ENCODE assay signal across 9 cellular contexts in genomic region chr10:96863922-96864543, GRCh38. TPM values are rescaled to one million over a fixed set of nuclear protein-coding genes. Genes with fewer than 3 reads are reported as not detected.
DNase-seq lines count a peak whose midpoint lies in the region; ATAC-seq, FAIRE-seq and TF ChIP-seq lines count a peak whose summit lies in the region.
"Had no signal": no experiment of that assay in that cellular context is flagged by ENCODE, and none has a peak within 500 bp of the region (broad histone marks: within the 10 kb centered on the region; RNA-seq: fewer than 3 reads in every experiment).

No MANE protein-coding gene starts in this region.

- H3K36me3 Mint-ChIP-seq in activated CD4-positive, alpha-beta memory T cell treated with anti-CD3 and anti-CD28 coated beads for 36 hours, result peaks cover 13% of the 10 kb centered on the region
- peaks cover 22% of the 10 kb centered on the region for H3K36me3 Mint-ChIP-seq in activated CD4-positive, alpha-beta memory T cell treated with anti-CD3 and anti-CD28 coated beads, Interleukin-2, amount 10 ng/mL, durations not matched to agents 7 days and 5 days (ENCODE audit: low read depth)

- no peaks in the 10 kb centered on the region for H3K9me2 ChIP-seq in Karpas-422 (replicated peaks; ENCODE audit: insufficient read depth, low read length)

- CTCF ChIA-PET in activated CD4-positive, alpha-beta memory T cell treated with anti-CD3 and anti-CD28 coated beads for 36 hours (lab: Charles Lee), result no interaction called here
- CTCF ChIA-PET in activated CD4-positive, alpha-beta memory T cell treated with anti-CD3 and anti-CD28 coated beads, Interleukin-2, amount 10 ng/mL, durations not matched to agents 7 days and 5 days (lab: Charles Lee), result no interaction called here

- FAIRE-seq in keratinocyte (lab: Jason Lieb, UNC), result peak; percentile 78

- peak; percentile 57 for ATAC-seq in HG03139 (IDR thresholded peaks at IDR 0.05; ENCODE audit: unreplicated experiment)

- no peaks in the 10 kb centered on the region for H3K9me1 ChIP-seq in keratinocyte (ENCODE audit: control insufficient read depth, extremely low read depth, insufficient read depth, low read length)

- no peak overlapping the region for H3K9ac ChIP-seq in keratinocyte (ENCODE audit: control insufficient read depth, extremely low read depth, insufficient read depth, low read length)
- no peak overlapping the region for H3K9ac ChIP-seq in Karpas-422 (ENCODE audit: low read length)

- peak overlapping the region; percentile 30 for H3K27ac Mint-ChIP-seq in activated CD4-positive, alpha-beta memory T cell treated with anti-CD3 and anti-CD28 coated beads for 36 hours
- H3K27ac Mint-ChIP-seq in activated CD4-positive, alpha-beta memory T cell treated with anti-CD3 and anti-CD28 coated beads, Interleukin-2, amount 10 ng/mL, durations not matched to agents 7 days and 5 days, result no peak overlapping the region

- H4K20me1 ChIP-seq in keratinocyte (ENCODE audit: control insufficient read depth, extremely low read depth, insufficient read depth, low read length) (no peaks in the 10 kb centered on the region), Karpas-422 (ENCODE audit: insufficient read depth, low read depth, low read length) (no peaks in the 10 kb centered on the region)

- peak overlapping the region; percentile 76 for H3K4me2 ChIP-seq in keratinocyte (ENCODE audit: control insufficient read depth, extremely low read depth, insufficient read depth, low read depth, low read length)
- no peak overlapping the region for H3K4me2 ChIP-seq in Karpas-422 (ENCODE audit: low read depth, low read length, poor library complexity, severe bottlenecking)

- H3K79me2 ChIP-seq in keratinocyte (ENCODE audit: control insufficient read depth, insufficient read depth, low read length) (peaks cover 78% of the 10 kb centered on the region), Karpas-422 (ENCODE audit: low read length) (peaks cover 90% of the 10 kb centered on the region)

- no peaks in the 10 kb centered on the region for H3K9me3 Mint-ChIP-seq in activated CD4-positive, alpha-beta memory T cell treated with anti-CD3 and anti-CD28 coated beads for 36 hours
- no peaks in the 10 kb centered on the region for H3K9me3 Mint-ChIP-seq in activated CD4-positive, alpha-beta memory T cell treated with anti-CD3 and anti-CD28 coated beads, Interleukin-2, amount 10 ng/mL, durations not matched to agents 7 days and 5 days

- TF ChIP-seq CTCF in keratinocyte (optimal IDR thresholded peaks at IDR 0.05 in 1 of 3, IDR thresholded peaks at IDR 0.05 in 1 of 3, conservative IDR thresholded peaks at IDR 0.05 in 1 of 3; ENCODE audit: extremely low read depth in 1 of 3, insufficient read depth in 2 of 3, low read length in 3 of 3), result no peak
- no peak for TF ChIP-seq CTCF in sigmoid colon (IDR thresholded peaks at IDR 0.05)

- H3K27me3 ChIP-seq in keratinocyte (ENCODE audit: control insufficient read depth, extremely low read depth, insufficient read depth, low read length) (no peaks in the 10 kb centered on the region), sigmoid colon (no peaks in the 10 kb centered on the region), Karpas-422 (ENCODE audit: low read length) (no peaks in the 10 kb centered on the region)

- TF ChIP-seq EP300 in sigmoid colon (IDR thresholded peaks at IDR 0.05), result no peak

- no peak overlapping the region for H3K4me3 ChIP-seq in keratinocyte (ENCODE audit: control insufficient read depth in 2 of 3, extremely low read depth in 1 of 3, insufficient read depth in 2 of 3, low read depth in 1 of 3, low read length in 3 of 3)
- no peak overlapping the region for H3K4me3 ChIP-seq in sigmoid colon
- no peak overlapping the region for H3K4me3 ChIP-seq in Karpas-422 (ENCODE audit: low read length)

- DNase-seq in activated CD4-positive, alpha-beta memory T cell treated with anti-CD3 and anti-CD28 coated beads for 36 hours, result no peak
- DNase-seq in activated CD4-positive, alpha-beta memory T cell treated with anti-CD3 and anti-CD28 coated beads, Interleukin-2, amount 10 ng/mL, durations not matched to agents 7 days and 5 days, result no peak
- peak; percentile 87 for DNase-seq in SHP77 treated with DMSO at 0.1 percent for 48 hours (lab: John Stamatoyannopoulos, UW)
- no peak for DNase-seq in keratinocyte (ENCODE audit: low read depth, low spot score)
- DNase-seq in sigmoid colon, result no peak
- DNase-seq in GF-D8 (lab: John Stamatoyannopoulos, UW), result no peak
- DNase-seq in Karpas-422, result no peak
- DNase-seq: DND-41 had no signal

- dilution Hi-C loops in keratinocyte (cut with MboI; ENCODE audit: extremely low pct_ligation_motif_present, low sequenced_read_pairs), result no loop called here

- TF ChIP-seq POLR2A in sigmoid colon (IDR thresholded peaks at IDR 0.05), result no peak

- 10 to 47% methylated on average over 3 of the region's 3 CpGs for WGBS in sigmoid colon, 2 donors

- no peaks in the 10 kb centered on the region for H3K27me3 Mint-ChIP-seq in activated CD4-positive, alpha-beta memory T cell treated with anti-CD3 and anti-CD28 coated beads for 36 hours
- no peaks in the 10 kb centered on the region for H3K27me3 Mint-ChIP-seq in activated CD4-positive, alpha-beta memory T cell treated with anti-CD3 and anti-CD28 coated beads, Interleukin-2, amount 10 ng/mL, durations not matched to agents 7 days and 5 days

- intact Hi-C loops in activated CD4-positive, alpha-beta memory T cell treated with anti-CD3 and anti-CD28 coated beads for 36 hours (cut with micrococcal nuclease), result no loop called here
- intact Hi-C loops in sigmoid colon (cut with DNase I), result no loop called here

- H3K27ac ChIP-seq in keratinocyte (ENCODE audit: control insufficient read depth, insufficient read depth, low read length) (no peak overlapping the region), sigmoid colon (peak overlapping the region in 1 of 4 donors; percentile 6), Karpas-422 (ENCODE audit: low read length) (no peak overlapping the region)

- H3K4me3 Mint-ChIP-seq in activated CD4-positive, alpha-beta memory T cell treated with anti-CD3 and anti-CD28 coated beads for 36 hours, result no peak overlapping the region
- no peak overlapping the region for H3K4me3 Mint-ChIP-seq in activated CD4-positive, alpha-beta memory T cell treated with anti-CD3 and anti-CD28 coated beads, Interleukin-2, amount 10 ng/mL, durations not matched to agents 7 days and 5 days

- peaks cover 28% of the 10 kb centered on the region for H3K4me1 Mint-ChIP-seq in activated CD4-positive, alpha-beta memory T cell treated with anti-CD3 and anti-CD28 coated beads for 36 hours (ENCODE audit: low read depth)
- H3K4me1 Mint-ChIP-seq in activated CD4-positive, alpha-beta memory T cell treated with anti-CD3 and anti-CD28 coated beads, Interleukin-2, amount 10 ng/mL, durations not matched to agents 7 days and 5 days, result peaks cover 13% of the 10 kb centered on the region

- H2AFZ ChIP-seq in keratinocyte (ENCODE audit: control insufficient read depth, low read length) (no peak overlapping the region), Karpas-422 (ENCODE audit: low read length) (no peak overlapping the region)

- H3K36me3 ChIP-seq in keratinocyte (ENCODE audit: control insufficient read depth in 2 of 2, extremely low read depth in 1 of 2, insufficient read depth in 2 of 2, low read length in 2 of 2) (peaks cover 0 to 2% of the 10 kb centered on the region in 2 experiments), sigmoid colon (no peaks in the 10 kb centered on the region), Karpas-422 (ENCODE audit: insufficient read depth, low read length) (peaks cover 4% of the 10 kb centered on the region; the same call in 1 of the 2 replicates)

- H3K9me3 ChIP-seq in keratinocyte (ENCODE audit: control insufficient read depth, low read depth, low read length) (no peaks in the 10 kb centered on the region), sigmoid colon (no peaks in the 10 kb centered on the region), Karpas-422 (ENCODE audit: low read length) (no peaks in the 10 kb centered on the region)

- H3K4me1 ChIP-seq in keratinocyte (ENCODE audit: control insufficient read depth, extremely low read depth, insufficient read depth, low read length) (peaks cover 16% of the 10 kb centered on the region), sigmoid colon (peaks cover 0 to 27% (median 19%) of the 10 kb centered on the region in 4 donors), Karpas-422 (ENCODE audit: low read length) (no peaks in the 10 kb centered on the region; the same call in none of the 2 replicates)

- POLR2A ChIA-PET in activated CD4-positive, alpha-beta memory T cell treated with anti-CD3 and anti-CD28 coated beads for 36 hours (lab: Charles Lee), result no interaction called here
- POLR2A ChIA-PET in activated CD4-positive, alpha-beta memory T cell treated with anti-CD3 and anti-CD28 coated beads, Interleukin-2, amount 10 ng/mL, durations not matched to agents 7 days and 5 days (lab: Charles Lee), result interaction anchor here (0.6 kb wide), 1 partner anchor 12 kb away, joined by 3 read pairs; no protein-coding TSS in a partner anchor

RNA-seq across cellular contexts. Expression of gene LCOR, which starts 31.9 kb away (rescaled TPM):
- total RNA-seq in activated CD4-positive, alpha-beta memory T cell treated with anti-CD3 and anti-CD28 coated beads for 36 hours, result 10 to 100 TPM; 15.0 to 18.2 TPM
- 10 to 100 TPM; 25.2 to 25.7 TPM for total RNA-seq in activated CD4-positive, alpha-beta memory T cell treated with anti-CD3 and anti-CD28 coated beads, Interleukin-2, amount 10 ng/mL, durations not matched to agents 7 days and 5 days
- polyA plus RNA-seq in keratinocyte (6.7 to 11.4 TPM (median 10.7 TPM) in 3 replicates), sigmoid colon (10 to 100 TPM in 2 of 3 donors, 1 to 10 TPM in 1; 8.4 to 12.2 (median 10.4) TPM)
- 6.2 TPM for polyA plus RNA-seq in keratinocyte (2011; ENCODE audit: low read depth)
- 6.3 and 9.1 TPM in 2 replicates for polyA plus RNA-seq in keratinocyte (2011; cell fraction: cytosol; rRNA removed)
- 10.0 and 11.9 TPM in 2 replicates for polyA plus RNA-seq in keratinocyte (2011; cell fraction: nucleus; rRNA removed)
- polyA plus RNA-seq in keratinocyte (2012; ENCODE audit: low replicate concordance), result 6.0 and 8.3 TPM in 2 replicates
- polyA minus RNA-seq in keratinocyte, result 20.7 to 39.3 TPM (median 25.2 TPM) in 3 replicates
- 17.3 TPM for polyA minus RNA-seq in keratinocyte (2011; cell fraction: cytosol; rRNA and poly(A)+ RNA removed)
- polyA minus RNA-seq in keratinocyte (2011; cell fraction: nucleus; rRNA and poly(A)+ RNA removed), result 29.9 and 48.5 TPM in 2 replicates
- 100 to 1,000 TPM in 1 of 4 donors, 10 to 100 TPM in 3; 19.6 to 270 (median 23.6) TPM for total RNA-seq in sigmoid colon
- total RNA-seq in Karpas-422 (2014; rRNA removed; shearing (Covaris generic); ENCODE audit: low replicate concordance), result 13.1 and 24.3 TPM in 2 replicates
